ENCODE assay signal across 8 cellular contexts in the genomic region with DNA sequence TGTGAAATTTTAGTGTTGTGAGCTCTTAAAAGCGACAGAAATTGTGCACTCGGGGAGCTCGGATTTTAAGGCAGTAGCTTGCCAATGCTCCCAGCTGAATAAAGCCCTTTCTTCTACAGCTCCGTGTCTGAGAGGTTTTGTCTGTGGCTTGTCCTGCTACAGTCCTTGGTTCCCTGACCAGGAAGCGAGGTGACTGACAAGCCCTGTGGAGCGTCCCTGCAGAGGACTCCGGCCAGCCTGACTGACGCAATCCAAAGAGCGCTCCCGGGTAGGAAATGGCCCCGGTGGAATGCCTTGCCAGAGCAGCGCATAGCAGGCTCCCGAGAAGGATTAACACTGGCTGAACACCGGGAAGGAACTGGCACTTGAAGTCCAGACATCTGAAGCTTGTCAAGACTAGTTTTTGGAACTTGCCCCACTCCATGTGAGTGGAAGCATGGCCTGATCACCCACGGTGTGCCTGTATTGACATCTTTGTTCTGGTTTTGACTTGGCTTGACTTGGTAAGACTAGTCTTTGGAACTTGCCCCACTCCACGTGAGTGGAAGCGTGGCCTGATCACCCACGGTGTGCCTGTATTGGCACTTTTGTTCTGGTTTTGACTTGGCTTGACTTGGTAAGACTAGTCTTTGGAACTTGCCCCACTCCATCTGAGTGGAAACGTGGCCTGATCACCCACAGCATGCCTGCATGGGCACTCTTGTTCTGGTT. TPM values are rescaled to one million over a fixed set of nuclear protein-coding genes. Genes with fewer than 3 reads are reported as not detected.
DNase-seq lines count a peak whose midpoint lies in the region; FAIRE-seq and TF ChIP-seq lines count a peak whose summit lies in the region.
"Not testable (repeated sequence)": the region's sequence is repeated elsewhere in the genome, so short reads cannot be mapped to it uniquely, and the experiment has no call there.

No MANE protein-coding gene starts in this region.

- not testable (repeated sequence) for H3K9me3 ChIP-seq in BLaER1 treated with 17β-estradiol and CSF1 and Interleukin-3, amounts not matched to agents 10 nM and 100 nM (replicated peaks in 1 of 11); SK-N-SH; adrenal gland (replicated peaks in 1 of 3); keratinocyte (ENCODE audit: control insufficient read depth, low read depth, low read length); neuron (ENCODE audit: low read length); stomach smooth muscle (ENCODE audit: control insufficient read depth in 2 of 2, low read length in 2 of 2)

- WGBS in SK-N-SH (ENCODE audit: low lambda C conversion rate), result 93% methylated on average over 19 of the region's 19 CpGs
- 71 to 88% (median 80%) methylated on average over 15 to 19 of the region's 19 CpGs for WGBS in adrenal gland, 4 donors

- H3K79me2 ChIP-seq in SK-N-SH (ENCODE audit: insufficient read depth), result peaks cover 30% of the 10 kb centered on the region
- H3K79me2 ChIP-seq in keratinocyte (ENCODE audit: control insufficient read depth, insufficient read depth, low read length), result peaks cover 19% of the 10 kb centered on the region

- H4K20me1 ChIP-seq in BLaER1 treated with 17β-estradiol and CSF1 and Interleukin-3, amounts not matched to agents 10 nM and 100 nM, result peaks cover 0 to 21% (median 11%) of the 10 kb centered on the region in 11 experiments; a peak in 9 of 22 replicates
- H4K20me1 ChIP-seq in SK-N-SH (ENCODE audit: insufficient read depth); keratinocyte (ENCODE audit: control insufficient read depth, extremely low read depth, insufficient read depth, low read length): not testable (repeated sequence)

- not testable (repeated sequence) for TF ChIP-seq POLR2A in adrenal gland (IDR thresholded peaks at IDR 0.05)

- not testable (repeated sequence) for H3K27me3 ChIP-seq in BLaER1 treated with 17β-estradiol and CSF1 and Interleukin-3, amounts not matched to agents 10 nM and 100 nM; H7 (ENCODE audit: control insufficient read depth, insufficient read depth, low read length); SK-N-SH (ENCODE audit: insufficient read depth); adrenal gland; keratinocyte (ENCODE audit: control insufficient read depth, extremely low read depth, insufficient read depth, low read length); neuron (ENCODE audit: insufficient read depth, low read length); stomach smooth muscle (ENCODE audit: control insufficient read depth in 1 of 2, insufficient read depth in 2 of 2, low read length in 2 of 2)

- CTCF ChIA-PET in SK-N-SH (lab: Yijun Ruan, JAX), result interaction anchor here (0.8 to 3.4 kb wide), 15 partner anchors 9 to 525 kb away, joined by 3 to 36 read pairs (median 5); a partner anchor contains a TSS

- H3K4me3 ChIP-seq in BLaER1 treated with 17β-estradiol and CSF1 and Interleukin-3, amounts not matched to agents 10 nM and 100 nM, result peak overlapping the region in 5 of 10 experiments; percentile 77 to 97 (median 89); a peak in 4 of 20 replicates
- H3K4me3 ChIP-seq in H7 (ENCODE audit: insufficient read depth, low read depth, low read length); SK-N-SH (ENCODE audit: low read depth in 2 of 2, low read length in 1 of 2); adrenal gland: not testable (repeated sequence)
- H3K4me3 ChIP-seq in keratinocyte (ENCODE audit: control insufficient read depth in 2 of 3, extremely low read depth in 1 of 3, insufficient read depth in 2 of 3, low read depth in 1 of 3, low read length in 3 of 3), result peak overlapping the region in 1 of 3 experiments; percentile 28
- peak overlapping the region; percentile 74 for H3K4me3 ChIP-seq in neuron (ENCODE audit: low read length)
- peak overlapping the region in 1 of 2 donors; percentile 27 for H3K4me3 ChIP-seq in stomach smooth muscle (ENCODE audit: low read length in 2 of 2)

- not testable (repeated sequence) for FAIRE-seq in keratinocyte (lab: Jason Lieb, UNC)

- not testable (repeated sequence) for H3K9me1 ChIP-seq in keratinocyte (ENCODE audit: control insufficient read depth, extremely low read depth, insufficient read depth, low read length)

- H3K9ac ChIP-seq in BLaER1 treated with 17β-estradiol and CSF1 and Interleukin-3, amounts not matched to agents 10 nM and 100 nM, result peak overlapping the region in 10 of 11 experiments; percentile 90 to 100 (median 98); a peak in 20 of 22 replicates
- H3K9ac ChIP-seq in SK-N-SH, result not testable (repeated sequence)
- H3K9ac ChIP-seq in keratinocyte (ENCODE audit: control insufficient read depth, extremely low read depth, insufficient read depth, low read length), result peak overlapping the region; percentile 53
- peak overlapping the region in 1 of 2 donors; percentile 84 for H3K9ac ChIP-seq in stomach smooth muscle (ENCODE audit: low read length in 2 of 2)

- not testable (repeated sequence) for TF ChIP-seq RAD21 in SK-N-SH (IDR thresholded peaks at IDR 0.05; ENCODE audit: low read length)

- H3K27ac ChIP-seq in BLaER1 treated with 17β-estradiol and CSF1 and Interleukin-3, amounts not matched to agents 10 nM and 100 nM, result peak overlapping the region in 10 of 11 experiments; percentile 93 to 100 (median 98); a peak in 21 of 22 replicates
- H3K27ac ChIP-seq in SK-N-SH (ENCODE audit: low read depth in 2 of 2, low read length in 1 of 2), result not testable (repeated sequence)
- H3K27ac ChIP-seq in adrenal gland (peak overlapping the region in 3 of 5 donors; percentile 91 to 97 (median 92)), epithelial cell of prostate (peak overlapping the region; percentile 98), keratinocyte (ENCODE audit: control insufficient read depth, insufficient read depth, low read length) (peak overlapping the region; percentile 95), stomach smooth muscle (ENCODE audit: low read length) (peak overlapping the region; percentile 88)

- peak; percentile 27 for DNase-seq in H7
- DNase-seq in SK-N-SH; keratinocyte (ENCODE audit: low read depth, low spot score): not testable (repeated sequence)
- DNase-seq in adrenal gland, result peak in 3 of 7 donors; percentile 54 to 81 (median 64)
- peak; percentile 33 for DNase-seq in epithelial cell of prostate (ENCODE audit: low read depth, low spot score)

- dilution Hi-C loops in keratinocyte (cut with MboI; ENCODE audit: extremely low pct_ligation_motif_present, low sequenced_read_pairs), result loop anchor here (25.0 kb wide), 1 partner anchor 184 kb away; a partner anchor contains a TSS

- H3K9me2 ChIP-seq in SK-N-SH, result not testable (repeated sequence)

- TF ChIP-seq EP300 in SK-N-SH (IDR thresholded peaks at IDR 0.05; ENCODE audit: borderline replicate concordance in 1 of 2, low read depth in 1 of 2, low read length in 1 of 2), result not testable (repeated sequence)

- POLR2A ChIA-PET in SK-N-SH (lab: Yijun Ruan, JAX), result interaction anchor here (1.1 to 1.4 kb wide), 3 partner anchors 30 to 82 kb away, joined by 3 to 6 read pairs (median 3); a partner anchor contains a TSS

- peak overlapping the region; percentile 87 to 99 (median 94) for H3K4me2 ChIP-seq in BLaER1 treated with 17β-estradiol and CSF1 and Interleukin-3, amounts not matched to agents 10 nM and 100 nM
- H3K4me2 ChIP-seq in SK-N-SH (0 out of 2 replicates have a peak overlapping the region, but pooled peaks have one; percentile 98), keratinocyte (ENCODE audit: control insufficient read depth, extremely low read depth, insufficient read depth, low read depth, low read length) (peak overlapping the region; percentile 86)

- not testable (repeated sequence) for TF ChIP-seq CTCF in SK-N-SH (IDR thresholded peaks at IDR 0.05); adrenal gland (IDR thresholded peaks at IDR 0.05); keratinocyte (optimal IDR thresholded peaks at IDR 0.05 in 1 of 3, IDR thresholded peaks at IDR 0.05 in 1 of 3, conservative IDR thresholded peaks at IDR 0.05 in 1 of 3; ENCODE audit: extremely low read depth in 1 of 3, insufficient read depth in 2 of 3, low read length in 3 of 3)

- peaks cover 13% of the 10 kb centered on the region for H3F3A ChIP-seq in SK-N-SH (replicated peaks; ENCODE audit: insufficient read depth)

- peaks cover 18 to 24% (median 21%) of the 10 kb centered on the region in 11 experiments for H3K36me3 ChIP-seq in BLaER1 treated with 17β-estradiol and CSF1 and Interleukin-3, amounts not matched to agents 10 nM and 100 nM
- peaks cover 19% of the 10 kb centered on the region for H3K36me3 ChIP-seq in H7 (replicated peaks; ENCODE audit: control insufficient read depth, insufficient read depth, low read length)
- peaks cover 20% of the 10 kb centered on the region in 2 experiments for H3K36me3 ChIP-seq in SK-N-SH (replicated peaks in 1 of 2; ENCODE audit: control insufficient read depth in 1 of 2, insufficient read depth in 2 of 2, low read length in 1 of 2)
- peaks cover 0 to 18% of the 10 kb centered on the region in 2 donors for H3K36me3 ChIP-seq in adrenal gland (replicated peaks in 1 of 2)
- H3K36me3 ChIP-seq in keratinocyte (ENCODE audit: control insufficient read depth in 2 of 2, extremely low read depth in 1 of 2, insufficient read depth in 2 of 2, low read length in 2 of 2), result peaks cover 15 to 17% of the 10 kb centered on the region in 2 experiments
- peaks cover 22% of the 10 kb centered on the region for H3K36me3 ChIP-seq in neuron (ENCODE audit: insufficient read depth, low read length)
- peaks cover 9 to 17% of the 10 kb centered on the region in 2 donors for H3K36me3 ChIP-seq in stomach smooth muscle (ENCODE audit: control insufficient read depth in 2 of 2, insufficient read depth in 2 of 2, low read length in 2 of 2)

- H2AFZ ChIP-seq in SK-N-SH (ENCODE audit: low read depth), result not testable (repeated sequence)
- peak overlapping the region; percentile 95 for H2AFZ ChIP-seq in keratinocyte (ENCODE audit: control insufficient read depth, low read length)
- peak overlapping the region; percentile 90 for H2AFZ ChIP-seq in neuron (ENCODE audit: low read depth, low read length)

- peaks cover 28 to 42% (median 36%) of the 10 kb centered on the region in 10 experiments for H3K4me1 ChIP-seq in BLaER1 treated with 17β-estradiol and CSF1 and Interleukin-3, amounts not matched to agents 10 nM and 100 nM
- peaks cover 3 to 24% of the 10 kb centered on the region in 2 experiments; a peak in 3 of 4 replicates for H3K4me1 ChIP-seq in SK-N-SH (ENCODE audit: control insufficient read depth in 1 of 2, insufficient read depth in 2 of 2, low read depth in 1 of 2, low read length in 1 of 2)
- peaks cover 0 to 29% of the 10 kb centered on the region in 2 donors for H3K4me1 ChIP-seq in adrenal gland (replicated peaks in 1 of 2)
- peaks cover 41% of the 10 kb centered on the region for H3K4me1 ChIP-seq in keratinocyte (ENCODE audit: control insufficient read depth, extremely low read depth, insufficient read depth, low read length)
- peaks cover 18% of the 10 kb centered on the region for H3K4me1 ChIP-seq in neuron (ENCODE audit: insufficient read depth, low read length)
- peaks cover 43% of the 10 kb centered on the region for H3K4me1 ChIP-seq in stomach smooth muscle (ENCODE audit: control insufficient read depth, insufficient read depth, low read length)

- intact Hi-C loops in adrenal gland (cut with DNase I), result loop anchor here in 1 of 2 donors (10.0 kb wide), 1 partner anchor 477 kb away; no protein-coding TSS in a partner anchor

RNA-seq across cellular contexts. Expression of a gene that starts 1.2 kb away (rescaled TPM):
- total RNA-seq in H7 (2014; rRNA removed; shearing (Covaris generic)), result 36.2 and 41.1 TPM in 2 replicates
- 53.4 and 60.6 TPM in 2 replicates for polyA plus RNA-seq in SK-N-SH (2012; rRNA removed)
- 44.4 and 56.2 TPM in 2 replicates for polyA plus RNA-seq in SK-N-SH (2012; cell fraction: cytosol; rRNA removed)
- 39.5 and 39.9 TPM in 2 replicates for polyA plus RNA-seq in SK-N-SH (2012; cell fraction: nucleus; rRNA removed)
- 10 to 100 TPM; 35.0 to 66.2 (median 51.4) TPM for total RNA-seq in adrenal gland
- polyA plus RNA-seq in adrenal gland, result 10 to 100 TPM; 33.1 to 45.8 (median 42.3) TPM
- polyA plus RNA-seq in keratinocyte, result 33.7 to 48.2 TPM (median 41.7 TPM) in 3 replicates
- 11.2 TPM for polyA plus RNA-seq in keratinocyte (2011; ENCODE audit: low read depth)
- 29.7 and 33.8 TPM in 2 replicates for polyA plus RNA-seq in keratinocyte (2011; cell fraction: cytosol; rRNA removed)
- 32.2 and 35.9 TPM in 2 replicates for polyA plus RNA-seq in keratinocyte (2011; cell fraction: nucleus; rRNA removed)
- polyA plus RNA-seq in keratinocyte (2012; ENCODE audit: low replicate concordance), result 12.1 and 43.9 TPM in 2 replicates
- 27.2 to 40.4 TPM (median 35.3 TPM) in 3 replicates for polyA minus RNA-seq in keratinocyte
- 23.6 TPM for polyA minus RNA-seq in keratinocyte (2011; cell fraction: cytosol; rRNA and poly(A)+ RNA removed)
- 15.2 and 29.2 TPM in 2 replicates for polyA minus RNA-seq in keratinocyte (2011; cell fraction: nucleus; rRNA and poly(A)+ RNA removed)

RNA-seq across cellular contexts. Expression of a gene that starts 23.9 kb away (rescaled TPM):
- not detected in 2 replicates for total RNA-seq in H7 (2014; rRNA removed; shearing (Covaris generic))
- 0.10 and 0.12 TPM in 2 replicates for polyA plus RNA-seq in SK-N-SH (2012; rRNA removed)
- polyA plus RNA-seq in SK-N-SH (2012; cell fraction: cytosol; rRNA removed), result 0.06 and 0.13 TPM in 2 replicates
- 0.04 and 0.06 TPM in 2 replicates for polyA plus RNA-seq in SK-N-SH (2012; cell fraction: nucleus; rRNA removed)
- total RNA-seq in adrenal gland, result 10 to 100 TPM in 7 of 8 donors, 1 to 10 TPM in 1; 9.4 to 62.9 (median 31.2) TPM
- polyA plus RNA-seq in adrenal gland, result 10 to 100 TPM; 10.9 to 18.3 (median 14.6) TPM
- 0.17 to 0.48 TPM (median 0.45 TPM) in 3 replicates for polyA plus RNA-seq in keratinocyte
- 0.12 TPM for polyA plus RNA-seq in keratinocyte (2011; ENCODE audit: low read depth)
- polyA plus RNA-seq in keratinocyte (2011; cell fraction: cytosol; rRNA removed), result 0.22 and 0.27 TPM in 2 replicates
- 0.99 and 1.0 TPM in 2 replicates for polyA plus RNA-seq in keratinocyte (2011; cell fraction: nucleus; rRNA removed)
- 4.1 and 9.3 TPM in 2 replicates for polyA plus RNA-seq in keratinocyte (2012; ENCODE audit: low replicate concordance)
- polyA minus RNA-seq in keratinocyte, result 0.20 to 0.54 TPM in 2 of 3 replicates, not detected in the other
- polyA minus RNA-seq in keratinocyte (2011; cell fraction: cytosol; rRNA and poly(A)+ RNA removed), result not detected
- 0.63 and 1.2 TPM in 2 replicates for polyA minus RNA-seq in keratinocyte (2011; cell fraction: nucleus; rRNA and poly(A)+ RNA removed)

RNA-seq across cellular contexts. Expression of a gene that starts 39.6 kb away (rescaled TPM):
- 9.1 and 17.4 TPM in 2 replicates for total RNA-seq in H7 (2014; rRNA removed; shearing (Covaris generic))
- 8.4 and 8.9 TPM in 2 replicates for polyA plus RNA-seq in SK-N-SH (2012; rRNA removed)
- polyA plus RNA-seq in SK-N-SH (2012; cell fraction: cytosol; rRNA removed), result 2.8 and 4.0 TPM in 2 replicates
- polyA plus RNA-seq in SK-N-SH (2012; cell fraction: nucleus; rRNA removed), result 42.2 and 42.4 TPM in 2 replicates
- 10 to 100 TPM; 11.4 to 29.6 (median 15.5) TPM for total RNA-seq in adrenal gland
- polyA plus RNA-seq in adrenal gland, result 10 to 100 TPM in 2 of 3 donors, 1 to 10 TPM in 1; 6.8 to 20.5 (median 19.1) TPM
- polyA plus RNA-seq in keratinocyte, result 19.1 to 34.6 TPM (median 22.5 TPM) in 3 replicates
- 5.4 TPM for polyA plus RNA-seq in keratinocyte (2011; ENCODE audit: low read depth)
- 7.9 and 9.4 TPM in 2 replicates for polyA plus RNA-seq in keratinocyte (2011; cell fraction: cytosol; rRNA removed)
- 50.6 and 63.8 TPM in 2 replicates for polyA plus RNA-seq in keratinocyte (2011; cell fraction: nucleus; rRNA removed)
- 7.9 and 14.5 TPM in 2 replicates for polyA plus RNA-seq in keratinocyte (2012; ENCODE audit: low replicate concordance)
- 36.6 to 50.8 TPM (median 38.5 TPM) in 3 replicates for polyA minus RNA-seq in keratinocyte
- polyA minus RNA-seq in keratinocyte (2011; cell fraction: cytosol; rRNA and poly(A)+ RNA removed), result 17.1 TPM
- polyA minus RNA-seq in keratinocyte (2011; cell fraction: nucleus; rRNA and poly(A)+ RNA removed), result 26.6 and 35.0 TPM in 2 replicates
